8 cellular contexts compared by ENCODE assay signal in genomic region chr10:96292971-96293909, GRCh38. TPM values are rescaled to one million over a fixed set of nuclear protein-coding genes. Genes with fewer than 3 reads are reported as not detected.
DNase-seq lines count a peak whose midpoint lies in the region; ATAC-seq and TF ChIP-seq lines count a peak whose summit lies in the region.

No MANE protein-coding gene starts in this region.

- CTCF ChIA-PET in Caco-2 (lab: Charles Lee), result interaction anchor here (1.2 to 5.6 kb wide), 2 partner anchors 61 to 64 kb away, joined by 3 to 69 read pairs; no protein-coding TSS in a partner anchor

- H2AFZ ChIP-seq in neuronal stem cell (ENCODE audit: low read length), result peak overlapping the region; percentile 3

- H2AK5ac ChIP-seq in neuronal stem cell (ENCODE audit: low read depth, low read length), result no peak overlapping the region

- no peak overlapping the region for H3K4me3 ChIP-seq in Caco-2 (ENCODE audit: low read depth, low read length)
- H3K4me3 ChIP-seq in esophagus muscularis mucosa, result no peak overlapping the region
- no peak overlapping the region for H3K4me3 ChIP-seq in neuronal stem cell (ENCODE audit: low read length in 2 of 2)

- H3K27me3 ChIP-seq in Caco-2 (replicated peaks; ENCODE audit: control insufficient read depth, insufficient read depth, low read length), result no peaks in the 10 kb centered on the region
- no peaks in the 10 kb centered on the region for H3K27me3 ChIP-seq in esophagus muscularis mucosa
- no peaks in the 10 kb centered on the region for H3K27me3 ChIP-seq in neuronal stem cell (ENCODE audit: control insufficient read depth in 3 of 3, insufficient read depth in 3 of 3, low read depth in 1 of 3, low read length in 3 of 3)

- no peak overlapping the region for H2BK120ac ChIP-seq in neuronal stem cell (ENCODE audit: low read depth, low read length)

- no peaks in the 10 kb centered on the region for H3K79me1 ChIP-seq in neuronal stem cell (ENCODE audit: low read depth, low read length)

- H3K14ac ChIP-seq in neuronal stem cell (ENCODE audit: low read length), result no peak overlapping the region

- H3K9me3 Mint-ChIP-seq in Caco-2 (ENCODE audit: unreplicated experiment), result no peaks in the 10 kb centered on the region

- H3K4me1 ChIP-seq in Caco-2 (peaks cover 4% of the 10 kb centered on the region), esophagus muscularis mucosa (peaks cover 0 to 2% (median 1%) of the 10 kb centered on the region in 4 donors), neuronal stem cell (ENCODE audit: control insufficient read depth in 2 of 2, insufficient read depth in 1 of 2, low read depth in 1 of 2, low read length in 2 of 2) (no peaks in the 10 kb centered on the region)

- H3K27me3 Mint-ChIP-seq in Caco-2 (ENCODE audit: insufficient read depth, unreplicated experiment), result peaks cover 8% of the 10 kb centered on the region

- TF ChIP-seq CTCF in Caco-2 (IDR thresholded peaks at IDR 0.05; ENCODE audit: insufficient read depth in 1 of 2, low read depth in 1 of 2, low read length in 1 of 2, severe bottlenecking in 1 of 2, unreplicated experiment in 1 of 2) (peak; percentile 56 to 60), esophagus muscularis mucosa (IDR thresholded peaks at IDR 0.05) (peak; percentile 58 to 64 (median 63))

- DNase-seq in Caco-2 (peak in 1 of 2 experiments; percentile 45), RPMI7951 (ENCODE audit: low read depth) (peak; percentile 29), esophagus muscularis mucosa (ENCODE audit: extremely low spot score) (no peak), neuronal stem cell (ENCODE audit: low spot score) (peak; percentile 33)
- DNase-seq in stimulated activated CD4-positive, alpha-beta T cell treated with anti-CD3 and anti-CD28 coated beads, Interleukin-15, amount 100 ng/mL, for 24 hours, result no peak
- DNase-seq in central memory CD4-positive, alpha-beta T cell, result no peak

- ATAC-seq in GM18907 (IDR thresholded peaks at IDR 0.05; ENCODE audit: unreplicated experiment) (peak; percentile 54), HG03571 (IDR thresholded peaks at IDR 0.05; ENCODE audit: unreplicated experiment) (peak; percentile 44)

- H3K9ac ChIP-seq in neuronal stem cell (ENCODE audit: low read depth, low read length, poor library complexity), result no peak overlapping the region

- H2BK5ac ChIP-seq in neuronal stem cell (ENCODE audit: low read length), result no peak overlapping the region

- 48% methylated on average over 7 of the region's 7 CpGs for WGBS in esophagus muscularis mucosa
- WGBS in neuronal stem cell (ENCODE audit: extremely low coverage in 2 of 2, insufficient read length in 2 of 2, insufficient replicate concordance in 1 of 2), 2 donors, result no CpG with 5 or more reads among the region's 7 CpGs

- no peak overlapping the region for H3K23ac ChIP-seq in neuronal stem cell (ENCODE audit: low read depth, low read length, poor library complexity)

- no TSS peak for BruUV-seq in Caco-2 (replicated peaks; lab: Mats Ljungman, UMichigan)

- TF ChIP-seq EP300 in esophagus muscularis mucosa (IDR thresholded peaks at IDR 0.05), result no peak

- H3K9me3 ChIP-seq in Caco-2 (no peaks in the 10 kb centered on the region), esophagus muscularis mucosa (no peaks in the 10 kb centered on the region), neuronal stem cell (replicated peaks in 1 of 2; ENCODE audit: control insufficient read depth in 2 of 2, insufficient read depth in 1 of 2, low read depth in 1 of 2, low read length in 2 of 2) (no peaks in the 10 kb centered on the region)

- H3K4ac ChIP-seq in neuronal stem cell (ENCODE audit: low read length), result no peak overlapping the region

- intact Hi-C loops in Caco-2 (cut with micrococcal nuclease; ENCODE audit: unreplicated experiment), result loop anchor here (1.0 to 5.0 kb wide), 4 partner anchors 64 to 276 kb away; partner anchors contain the start of gene ZNF518A
- intact Hi-C loops in esophagus muscularis mucosa (cut with DNase I), result loop anchor here (2.0 to 5.0 kb wide), 2 partner anchors 62 to 276 kb away; no protein-coding TSS in a partner anchor

- no peak overlapping the region for H3K4me2 ChIP-seq in neuronal stem cell (ENCODE audit: insufficient read depth, low read length, poor library complexity, severe bottlenecking)

- no peak for TF ChIP-seq POLR2A in esophagus muscularis mucosa (IDR thresholded peaks at IDR 0.05; ENCODE audit: low read depth)

- no peak overlapping the region for H4K8ac ChIP-seq in neuronal stem cell (ENCODE audit: low read depth, low read length)

- H2BK15ac ChIP-seq in neuronal stem cell (ENCODE audit: low read length), result no peak overlapping the region

- H4K91ac ChIP-seq in neuronal stem cell (ENCODE audit: low read depth, low read length, poor library complexity), result no peak overlapping the region

- H3K27ac Mint-ChIP-seq in Caco-2 (ENCODE audit: unreplicated experiment), result no peak overlapping the region

- no peak overlapping the region for H3K18ac ChIP-seq in neuronal stem cell (ENCODE audit: low read length)

- H3K4me3 Mint-ChIP-seq in Caco-2 (ENCODE audit: unreplicated experiment), result no peak overlapping the region

- POLR2A ChIA-PET in Caco-2 (lab: Charles Lee), result interaction anchor here (0.8 kb wide), 1 partner anchor 163 kb away, joined by 3 read pairs; no protein-coding TSS in a partner anchor

- H3K4me1 Mint-ChIP-seq in Caco-2 (ENCODE audit: low read depth, unreplicated experiment), result peaks cover 7% of the 10 kb centered on the region

- H2BK12ac ChIP-seq in neuronal stem cell (ENCODE audit: low read length), result no peak overlapping the region

- H3K27ac ChIP-seq in esophagus muscularis mucosa (replicated peaks in 1 of 4) (no peak overlapping the region), neuronal stem cell (replicated peaks; ENCODE audit: low read length) (no peak overlapping the region)

- no peaks in the 10 kb centered on the region for H3K36me3 ChIP-seq in Caco-2 (ENCODE audit: control insufficient read depth, insufficient read depth, low read length)
- H3K36me3 ChIP-seq in esophagus muscularis mucosa, result no peaks in the 10 kb centered on the region
- H3K36me3 ChIP-seq in neuronal stem cell (replicated peaks in 1 of 2; ENCODE audit: control insufficient read depth in 2 of 2, insufficient read depth in 2 of 2, low read length in 2 of 2), result no peaks in the 10 kb centered on the region

- H3K36me3 Mint-ChIP-seq in Caco-2 (ENCODE audit: insufficient read depth, unreplicated experiment), result no peaks in the 10 kb centered on the region

RNA-seq across cellular contexts. Expression of gene DNTT, which starts 11.0 kb away (rescaled TPM):
- not detected in 2 replicates for total RNA-seq in Caco-2 (2022)
- not detected in 2 replicates for total RNA-seq in RPMI7951 (2014; rRNA removed; shearing (Covaris generic))
- not detected for total RNA-seq in esophagus muscularis mucosa
- polyA plus RNA-seq in neuronal stem cell (2013, experiment 1 of 2), result not detected
- not detected for polyA plus RNA-seq in neuronal stem cell (2013, experiment 2 of 2)

RNA-seq across cellular contexts. Expression of gene BLNK, which starts 21.9 kb away (rescaled TPM):
- total RNA-seq in Caco-2 (2022) (0.30 and 0.36 TPM in 2 replicates), esophagus muscularis mucosa (1 to 10 TPM in 2 of 4 donors, under 1 TPM in 2; 0.86 to 5.0 (median 1.1) TPM)
- total RNA-seq in RPMI7951 (2014; rRNA removed; shearing (Covaris generic)), result not detected in 2 replicates
- not detected for polyA plus RNA-seq in neuronal stem cell (2013, experiment 1 of 2)
- polyA plus RNA-seq in neuronal stem cell (2013, experiment 2 of 2), result not detected

Comparison
In these comparisons a context has a peak if more than half of its experiments do, and no peak if none do; other contexts are left out.
1. DNase-seq: peak in RPMI7951 (single experiment) and neuronal stem cell (single experiment); none in esophagus muscularis mucosa (single experiment), stimulated activated CD4-positive, alpha-beta T cell treated with anti-CD3 and anti-CD28 coated beads, Interleukin-15, amount 100 ng/mL, for 24 hours (single experiment) and central memory CD4-positive, alpha-beta T cell (single experiment).